ENCODE assay signal across 8 cellular contexts in the genomic region with DNA sequence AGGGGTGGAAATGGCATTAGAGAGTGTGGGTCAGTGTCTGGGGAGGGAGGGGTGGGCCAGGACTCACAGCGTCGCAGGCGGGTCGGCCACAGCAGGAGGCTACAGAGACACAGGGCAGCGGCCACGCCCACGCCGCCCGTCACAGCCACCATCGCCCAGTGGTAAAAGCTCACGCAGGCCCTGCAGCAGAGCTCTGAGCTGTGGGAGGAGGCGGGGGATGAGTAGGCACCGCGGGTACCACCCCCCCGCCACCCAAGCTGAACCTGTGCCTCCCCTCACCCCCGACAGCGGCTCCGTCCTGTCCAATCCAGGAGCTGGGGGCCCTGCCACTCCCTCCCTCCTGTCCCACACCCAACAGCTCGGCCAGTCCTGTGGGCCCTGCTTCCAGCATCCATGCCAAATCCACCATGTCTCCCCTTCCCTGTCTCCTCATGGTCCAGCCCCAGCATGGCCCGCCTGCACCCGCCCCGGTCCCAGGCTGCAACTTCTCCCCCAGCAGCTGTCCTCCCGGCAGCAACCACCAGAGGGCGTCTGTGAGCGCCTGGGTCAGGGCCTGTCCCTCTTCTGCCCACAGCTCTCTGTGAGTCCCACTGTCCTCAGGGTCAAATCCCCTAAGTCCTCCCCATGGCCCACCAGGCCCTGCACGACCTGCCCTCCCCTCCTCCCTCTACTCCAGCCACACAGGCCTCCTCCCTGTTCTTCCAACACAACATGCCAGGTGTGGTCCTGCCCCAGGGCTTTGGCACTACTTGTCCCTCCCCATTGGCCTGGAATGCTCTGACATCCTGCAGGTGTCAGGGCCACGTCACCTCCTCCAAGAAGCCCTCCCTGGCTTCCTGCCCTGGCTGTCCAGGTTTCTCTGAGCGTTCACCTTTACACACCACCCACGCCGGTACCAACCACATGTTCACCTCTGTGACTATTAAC. TPM values are rescaled to one million over a fixed set of nuclear protein-coding genes. Genes with fewer than 3 reads are reported as not detected.
DNase-seq lines count a peak whose midpoint lies in the region; ATAC-seq and TF ChIP-seq lines count a peak whose summit lies in the region.

No MANE protein-coding gene starts in this region.

- H3K27me3 ChIP-seq in BE2C (no peaks in the 10 kb centered on the region), heart left ventricle (no peaks in the 10 kb centered on the region), aorta (ENCODE audit: control insufficient read depth in 1 of 2, insufficient read depth in 2 of 2, low read length in 1 of 2) (no peaks in the 10 kb centered on the region)

- intact Hi-C loops in heart left ventricle (cut with DNase I) = loop anchor here in 5 of 10 donors (1.0 to 10.0 kb wide), 5 partner anchors 72 to 162 kb away; partner anchors contain the start of genes TJP3 (in 2 of the 5) and PIP5K1C (in 1 of the 5)
- intact Hi-C loops in aorta (cut with DNase I) = loop anchor here (1.0 to 5.0 kb wide), 3 partner anchors 74 to 162 kb away; partner anchors contain the start of gene TJP3 (in 1 of the 2)

- ATAC-seq in HG02798 (IDR thresholded peaks at IDR 0.05; ENCODE audit: poor library complexity, unreplicated experiment) (peak; percentile 46), heart left ventricle (peak; percentile 18 to 69 (median 62)), aorta (ENCODE audit: low FRiP score) (peak; percentile 76), GM19397 (IDR thresholded peaks at IDR 0.05; ENCODE audit: unreplicated experiment) (no peak)

- 68 to 71% (median 69%) methylated on average over 29 to 30 of the region's 30 CpGs for WGBS in heart left ventricle, 4 donors
- 51 to 59% methylated on average over 24 to 30 of the region's 30 CpGs for WGBS in aorta, 2 donors

- TF ChIP-seq CTCF in BE2C (IDR thresholded peaks at IDR 0.05; ENCODE audit: low read depth, low read length) (peak; percentile 84), heart left ventricle (IDR thresholded peaks at IDR 0.05) (peak; percentile 74 to 97 (median 90))

- H3K4me1 ChIP-seq in BE2C = no peaks in the 10 kb centered on the region
- peaks cover 0 to 9% (median 0%) of the 10 kb centered on the region in 12 donors for H3K4me1 ChIP-seq in heart left ventricle
- H3K4me1 ChIP-seq in aorta (ENCODE audit: control insufficient read depth in 1 of 2, insufficient read depth in 2 of 2, low read length in 2 of 2) = no peaks in the 10 kb centered on the region

- peak; percentile 79 for DNase-seq in BE2C
- DNase-seq in T-helper 1 cell = peak; percentile 48 to 73 (median 66)
- DNase-seq in activated naive CD8-positive, alpha-beta T cell treated with anti-CD3 and anti-CD28 coated beads, Interleukin-2, amount 50 U/mL, for 16 hours (ENCODE audit: low read depth, low spot score) = peak; percentile 67
- DNase-seq in heart left ventricle = peak; percentile 62 to 87 (median 68)
- peak; percentile 82 for DNase-seq in putamen (ENCODE audit: low spot score)
- peak; percentile 81 to 95 for DNase-seq in aorta

- peaks cover 14% of the 10 kb centered on the region for H3K36me3 ChIP-seq in BE2C
- peaks cover 0 to 62% (median 11%) of the 10 kb centered on the region in 9 donors for H3K36me3 ChIP-seq in heart left ventricle
- no peaks in the 10 kb centered on the region for H3K36me3 ChIP-seq in aorta (ENCODE audit: control insufficient read depth in 1 of 2, insufficient read depth in 2 of 2, low read length in 1 of 2)

- TF ChIP-seq POLR2A in heart left ventricle (IDR thresholded peaks at IDR 0.05) = no peak

- no peak overlapping the region for H3K4me3 ChIP-seq in BE2C (ENCODE audit: low read depth, low read length)
- no peak overlapping the region for H3K4me3 ChIP-seq in heart left ventricle
- H3K4me3 ChIP-seq in aorta (ENCODE audit: low read length in 2 of 2) = no peak overlapping the region

- no peak overlapping the region for H3K27ac ChIP-seq in heart left ventricle
- H3K27ac ChIP-seq in aorta (ENCODE audit: low read depth in 1 of 2, low read length in 2 of 2) = no peak overlapping the region

- H3K9me3 ChIP-seq in BE2C = no peaks in the 10 kb centered on the region
- H3K9me3 ChIP-seq in heart left ventricle = no peaks in the 10 kb centered on the region
- H3K9me3 ChIP-seq in aorta (ENCODE audit: control insufficient read depth, low read length) = no peaks in the 10 kb centered on the region

RNA-seq across cellular contexts. Expression of gene TEKTIP1, which starts 6.0 kb away (rescaled TPM):
- 6.1 TPM for polyA plus RNA-seq in BE2C (2012; ENCODE audit: insufficient read depth, insufficient read length, low read depth)
- total RNA-seq in heart left ventricle (1 to 10 TPM in 3 of 9 donors, under 1 TPM in 3, not detected in 3; 0.63 to 1.8 (median 0.93) TPM), aorta (1 to 10 TPM; 1.8 to 2.4 TPM)
- polyA plus RNA-seq in heart left ventricle (not detected), aorta (under 1 TPM in 1 of 2 donors, not detected in 1; 0.46 TPM)

RNA-seq across cellular contexts. Expression of gene MFSD12, which starts 12.4 kb away (rescaled TPM):
- polyA plus RNA-seq in BE2C (2012; ENCODE audit: insufficient read depth, insufficient read length, low read depth) = 119 TPM
- total RNA-seq in heart left ventricle = 10 to 100 TPM; 15.7 to 62.8 (median 23.4) TPM
- polyA plus RNA-seq in heart left ventricle = 10 to 100 TPM; 19.0 to 51.8 TPM
- total RNA-seq in aorta = 10 to 100 TPM; 40.7 to 47.7 TPM
- 10 to 100 TPM in 1 of 2 donors, 1 to 10 TPM in 1; 9.5 to 33.9 TPM for polyA plus RNA-seq in aorta

RNA-seq across cellular contexts. Expression of gene HMG20B, which starts 27.7 kb away (rescaled TPM):
- polyA plus RNA-seq in BE2C (2012; ENCODE audit: insufficient read depth, insufficient read length, low read depth) = 136 TPM
- total RNA-seq in heart left ventricle = 10 to 100 TPM; 24.8 to 65.6 (median 35.4) TPM
- 10 to 100 TPM; 48.8 to 68.6 TPM for polyA plus RNA-seq in heart left ventricle
- 10 to 100 TPM; 66.3 to 67.8 TPM for total RNA-seq in aorta
- polyA plus RNA-seq in aorta = 100 to 1,000 TPM in 1 of 2 donors, 10 to 100 TPM in 1; 67.7 to 175 TPM

RNA-seq across cellular contexts. Expression of gene FZR1, which starts 38.9 kb away (rescaled TPM):
- polyA plus RNA-seq in BE2C (2012; ENCODE audit: insufficient read depth, insufficient read length, low read depth) = 79.6 TPM
- total RNA-seq in heart left ventricle (10 to 100 TPM; 15.4 to 41.0 (median 26.4) TPM), aorta (10 to 100 TPM; 33.7 to 42.0 TPM)
- polyA plus RNA-seq in heart left ventricle (10 to 100 TPM; 13.9 to 23.5 TPM), aorta (10 to 100 TPM in 1 of 2 donors, 1 to 10 TPM in 1; 8.0 to 25.2 TPM)

RNA-seq across cellular contexts. Expression of gene GIPC3, which starts 40.3 kb away (rescaled TPM):
- polyA plus RNA-seq in BE2C (2012; ENCODE audit: insufficient read depth, insufficient read length, low read depth) = not detected
- 1 to 10 TPM in 8 of 9 donors, under 1 TPM in 1; 1.00 to 3.3 (median 2.1) TPM for total RNA-seq in heart left ventricle
- 1 to 10 TPM; 1.2 TPM for polyA plus RNA-seq in heart left ventricle
- total RNA-seq in aorta = 1 to 10 TPM; 2.6 to 5.0 TPM
- polyA plus RNA-seq in aorta = 1 to 10 TPM in 1 of 2 donors, under 1 TPM in 1; 0.50 to 1.3 TPM
